In genomic region chr11:126703661-126704060, GRCh38 we compare ENCODE assay signal across 17 cellular contexts.
DNase-seq lines count a peak whose midpoint lies in the region; ATAC-seq, FAIRE-seq and TF ChIP-seq lines count a peak whose summit lies in the region.
"Had no signal": no experiment of that assay in that cellular context is flagged by ENCODE, and none has a peak within 500 bp of the region (broad histone marks: within the 10 kb centered on the region; RNA-seq: fewer than 3 reads in every experiment).

No MANE protein-coding gene starts in this region.

- H3K36me3 ChIP-seq in HEK293 (ENCODE audit: control insufficient read depth in 2 of 2, insufficient read depth in 1 of 2, low read length in 2 of 2), result no peaks in the 10 kb centered on the region
- no peaks in the 10 kb centered on the region for H3K36me3 ChIP-seq in astrocyte (ENCODE audit: insufficient read depth, low read length)
- no peaks in the 10 kb centered on the region for H3K36me3 ChIP-seq in Peyer's patch
- H3K36me3 ChIP-seq in stomach, result no peaks in the 10 kb centered on the region
- H3K36me3 ChIP-seq: BLaER1, MG63 had no signal

- no peak overlapping the region for H3K27ac Mint-ChIP-seq in astrocyte (ENCODE audit: unreplicated experiment)
- peak overlapping the region; percentile 2 for H3K27ac Mint-ChIP-seq in mesothelial cell of epicardium
- no peak overlapping the region for H3K27ac Mint-ChIP-seq in type B pancreatic cell
- H3K27ac Mint-ChIP-seq: CD8-positive, alpha-beta T cell; T-cell had no signal

- peaks cover 4% of the 10 kb centered on the region for H3K27me3 Mint-ChIP-seq in astrocyte (ENCODE audit: low read depth, unreplicated experiment)
- H3K27me3 Mint-ChIP-seq in mesothelial cell of epicardium (ENCODE audit: low read depth), result peaks cover under 1% of the 10 kb centered on the region
- peaks cover 7% of the 10 kb centered on the region for H3K27me3 Mint-ChIP-seq in type B pancreatic cell

- WGBS in stomach, 5 donors, result 61 to 79% (median 69%) methylated on average over 4 of the region's 4 CpGs

- H3K27ac ChIP-seq in HEK293 (ENCODE audit: extremely low read depth, low read depth, low read length) (no peak overlapping the region), astrocyte (ENCODE audit: low read depth, low read length) (no peak overlapping the region), Peyer's patch (no peak overlapping the region), stomach (no peak overlapping the region)
- H3K27ac ChIP-seq: BLaER1, PC-9 had no signal

- H3K79me2 ChIP-seq in astrocyte (ENCODE audit: insufficient read depth, low read length), result no peaks in the 10 kb centered on the region

- H3K9me3 Mint-ChIP-seq in astrocyte (ENCODE audit: unreplicated experiment) (no peaks in the 10 kb centered on the region), mesothelial cell of epicardium (no peaks in the 10 kb centered on the region), type B pancreatic cell (no peaks in the 10 kb centered on the region)
- H3K9me3 Mint-ChIP-seq: CD8-positive, alpha-beta T cell; T-cell had no signal

- no peak for TF ChIP-seq POLR2A in Peyer's patch (IDR thresholded peaks at IDR 0.05)
- TF ChIP-seq POLR2A in stomach (IDR thresholded peaks at IDR 0.05), result no peak

- no peak overlapping the region for H3K4me2 ChIP-seq in astrocyte (ENCODE audit: low read length)
- H3K4me2 ChIP-seq: BLaER1, PC-9 had no signal

- CTCF ChIA-PET in HEK293 (lab: Yijun Ruan, JAX), result interaction anchor here (3.6 kb wide), 1 partner anchor 12 kb away, joined by 21 read pairs; no protein-coding TSS in a partner anchor

- H3K4me1 Mint-ChIP-seq in astrocyte (ENCODE audit: low read depth, unreplicated experiment), result peaks cover 17% of the 10 kb centered on the region
- H3K4me1 Mint-ChIP-seq in mesothelial cell of epicardium, result peaks cover 16% of the 10 kb centered on the region
- peaks cover 29% of the 10 kb centered on the region for H3K4me1 Mint-ChIP-seq in type B pancreatic cell (ENCODE audit: unreplicated experiment)
- H3K4me1 Mint-ChIP-seq: T-cell had no signal

- TF ChIP-seq CTCF in HEK293 (tag by site-specific recombination; IDR thresholded peaks at IDR 0.05) (no peak), astrocyte (IDR thresholded peaks at IDR 0.05; ENCODE audit: insufficient read depth, low read depth, low read length) (no peak), mesothelial cell of epicardium (IDR thresholded peaks at IDR 0.05; ENCODE audit: unreplicated experiment) (no peak), Peyer's patch (IDR thresholded peaks at IDR 0.05) (no peak), type B pancreatic cell (conservative IDR thresholded peaks at IDR 0.05) (no peak), stomach (IDR thresholded peaks at IDR 0.05) (no peak)

- TF ChIP-seq EP300 in stomach (IDR thresholded peaks at IDR 0.05), result no peak

- DNase-seq in astrocyte (ENCODE audit: low read depth), result peak; percentile 12
- DNase-seq in mesothelial cell of epicardium (ENCODE audit: low spot score in 2 of 2, unreplicated experiment in 2 of 2), result no peak
- no peak for DNase-seq in Peyer's patch
- no peak for DNase-seq in type B pancreatic cell (ENCODE audit: extremely low spot score, unreplicated experiment)
- no peak for DNase-seq in stomach
- DNase-seq: CD8-positive, alpha-beta T cell; KG1; MG63; NCI-H146; NCI-H510A treated with DMSO at 0.1 percent for 48 hours; NCI-H82; PC-9; T-cell had no signal

- POLR2A ChIA-PET in HEK293 (lab: Yijun Ruan, JAX), result no interaction called here

- intact Hi-C loops in stomach (cut with DNase I; ENCODE audit: low total_unique reads), result no loop called here

- no peak overlapping the region for H3K9ac ChIP-seq in astrocyte (ENCODE audit: low read length)
- H3K9ac ChIP-seq: BLaER1 had no signal

- H3K9me3 ChIP-seq in HEK293 (ENCODE audit: control insufficient read depth, insufficient read depth, low read depth, low read length) (no peaks in the 10 kb centered on the region), astrocyte (ENCODE audit: insufficient read depth, low read depth, low read length) (no peaks in the 10 kb centered on the region), Peyer's patch (no peaks in the 10 kb centered on the region), stomach (no peaks in the 10 kb centered on the region)
- H3K9me3 ChIP-seq: BLaER1, MG63 had no signal

- H3K4me1 ChIP-seq in HEK293 (ENCODE audit: control insufficient read depth, insufficient read depth, low read length) (no peaks in the 10 kb centered on the region), astrocyte (ENCODE audit: insufficient read depth, low read length) (no peaks in the 10 kb centered on the region), Peyer's patch (no peaks in the 10 kb centered on the region), stomach (no peaks in the 10 kb centered on the region)

- no peak overlapping the region for H2AFZ ChIP-seq in astrocyte (ENCODE audit: low read depth, low read length)
- H2AFZ ChIP-seq: PC-9 had no signal

- ATAC-seq in GM21825 (IDR thresholded peaks at IDR 0.05; ENCODE audit: unreplicated experiment), result no peak
- ATAC-seq: CD8-positive, alpha-beta T cell; T-cell had no signal

- H3K36me3 Mint-ChIP-seq in astrocyte (ENCODE audit: low read depth, unreplicated experiment), result no peaks in the 10 kb centered on the region
- H3K36me3 Mint-ChIP-seq in mesothelial cell of epicardium, result no peaks in the 10 kb centered on the region
- no peaks in the 10 kb centered on the region for H3K36me3 Mint-ChIP-seq in type B pancreatic cell
- H3K36me3 Mint-ChIP-seq: CD8-positive, alpha-beta T cell; T-cell had no signal

- H4K20me1 ChIP-seq in astrocyte (ENCODE audit: insufficient read depth, low read length), result no peaks in the 10 kb centered on the region
- H4K20me1 ChIP-seq: BLaER1 had no signal

- H3K4me3 ChIP-seq in HEK293 (ENCODE audit: low read depth, low read length) (no peak overlapping the region), astrocyte (ENCODE audit: insufficient read depth, low read depth, low read length) (no peak overlapping the region), Peyer's patch (no peak overlapping the region), stomach (no peak overlapping the region)
- H3K4me3 ChIP-seq: BLaER1, MG63, PC-9 had no signal

- FAIRE-seq in astrocyte (lab: Jason Lieb, UNC), result no peak
- FAIRE-seq: H54 had no signal

- H3K27me3 ChIP-seq in astrocyte (ENCODE audit: insufficient read depth, low read length) (no peaks in the 10 kb centered on the region), Peyer's patch (no peaks in the 10 kb centered on the region), stomach (peaks cover 0 to 10% (median 0%) of the 10 kb centered on the region in 3 donors)
- H3K27me3 ChIP-seq: BLaER1, MG63 had no signal

- H3K4me3 Mint-ChIP-seq in astrocyte (ENCODE audit: unreplicated experiment) (no peak overlapping the region), mesothelial cell of epicardium (no peak overlapping the region), type B pancreatic cell (no peak overlapping the region)
- H3K4me3 Mint-ChIP-seq: CD8-positive, alpha-beta T cell; T-cell had no signal

TF ChIP-seq in HEK293, 187 proteins besides CTCF, POLR2A, EP300 and RAD21:
- TF ChIP-seq ZFP41 (tag by site-specific recombination; IDR thresholded peaks at IDR 0.05; ENCODE audit: borderline replicate concordance), result no peak
- TF ChIP-seq MEIS1 (CRISPR knock-in tag; IDR thresholded peaks at IDR 0.05; ENCODE audit: borderline replicate concordance), result peak; percentile 50; the same call in 1 of the 2 replicates
